ENCODE assay signal across 1 cellular context in the genomic region with DNA sequence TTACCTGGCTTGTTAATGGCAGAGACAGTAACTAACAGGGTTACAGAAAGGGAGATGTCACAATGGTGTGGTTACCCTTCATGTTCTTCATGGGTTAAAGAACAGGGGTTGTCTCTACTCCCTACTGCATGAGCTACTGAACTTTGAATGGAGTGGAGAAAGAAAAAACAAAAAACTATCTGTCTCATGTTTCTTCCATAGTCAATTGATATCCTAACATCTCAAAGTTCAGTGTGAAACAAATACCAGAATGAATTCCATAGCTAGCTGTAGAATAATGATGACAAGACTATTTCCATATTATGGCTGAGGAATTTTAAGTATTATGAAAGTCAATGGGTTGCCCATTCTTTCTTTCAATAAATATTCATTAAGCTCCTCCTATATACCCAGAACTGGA.
A peak's percentile ranks its signal among the peaks of the same experiment; 100 is the strongest.
TF ChIP-seq lines count a peak whose summit lies in the region.

No MANE protein-coding gene starts in this region.

TF ChIP-seq in HepG2, 621 proteins besides CTCF, POLR2A, EP300 and RAD21 (continued from another document and continues in another):
- peak; percentile 66 for TF ChIP-seq ARID5B (CRISPR knock-in tag; IDR thresholded peaks at IDR 0.05)
- no peak for TF ChIP-seq CCDC6 (CRISPR knock-in tag; IDR thresholded peaks at IDR 0.05)
- no peak for TF ChIP-seq ZBTB26 (CRISPR knock-in tag; IDR thresholded peaks at IDR 0.05; ENCODE audit: borderline replicate concordance)
- TF ChIP-seq ZFX (CRISPR knock-in tag; IDR thresholded peaks at IDR 0.05; ENCODE audit: low read depth), result no peak
- TF ChIP-seq SOX5 (CRISPR knock-in tag; IDR thresholded peaks at IDR 0.05; ENCODE audit: borderline replicate concordance), result peak; percentile 55; the same call in 1 of the 2 replicates
- TF ChIP-seq DMAP1 (CRISPR knock-in tag; IDR thresholded peaks at IDR 0.05), result no peak
- peak; percentile 78; the same call in 1 of the 2 replicates for TF ChIP-seq NCOR1 (IDR thresholded peaks at IDR 0.05; ENCODE audit: borderline replicate concordance, low read length)
- TF ChIP-seq TRIM24 (CRISPR knock-in tag; IDR thresholded peaks at IDR 0.05), result no peak
- no peak for TF ChIP-seq ZNF292 (CRISPR knock-in tag; IDR thresholded peaks at IDR 0.05; ENCODE audit: borderline replicate concordance, low read depth)
- TF ChIP-seq CHD4 (IDR thresholded peaks at IDR 0.05; ENCODE audit: borderline replicate concordance, low read length), result no peak
- TF ChIP-seq MIER2 (CRISPR knock-in tag; IDR thresholded peaks at IDR 0.05), result no peak
- no peak for TF ChIP-seq FIP1L1 (IDR thresholded peaks at IDR 0.05; ENCODE audit: borderline replicate concordance, insufficient read depth, low read depth, low read length)
- no peak for TF ChIP-seq HINFP (CRISPR knock-in tag; IDR thresholded peaks at IDR 0.05; ENCODE audit: low read depth)
- no peak for TF ChIP-seq TFDP2 (CRISPR knock-in tag; IDR thresholded peaks at IDR 0.05)
- no peak for TF ChIP-seq MBNL3 (CRISPR knock-in tag; conservative IDR thresholded peaks at IDR 0.05)
- TF ChIP-seq ZSCAN30 (CRISPR knock-in tag; IDR thresholded peaks at IDR 0.05), result no peak
- no peak for TF ChIP-seq ZFP37 (CRISPR knock-in tag; IDR thresholded peaks at IDR 0.05; ENCODE audit: borderline replicate concordance)
- TF ChIP-seq GATAD1 (CRISPR knock-in tag; IDR thresholded peaks at IDR 0.05), result no peak
- no peak for TF ChIP-seq IRF9 (CRISPR knock-in tag; IDR thresholded peaks at IDR 0.05; ENCODE audit: borderline replicate concordance)
- TF ChIP-seq, protein P1, sequence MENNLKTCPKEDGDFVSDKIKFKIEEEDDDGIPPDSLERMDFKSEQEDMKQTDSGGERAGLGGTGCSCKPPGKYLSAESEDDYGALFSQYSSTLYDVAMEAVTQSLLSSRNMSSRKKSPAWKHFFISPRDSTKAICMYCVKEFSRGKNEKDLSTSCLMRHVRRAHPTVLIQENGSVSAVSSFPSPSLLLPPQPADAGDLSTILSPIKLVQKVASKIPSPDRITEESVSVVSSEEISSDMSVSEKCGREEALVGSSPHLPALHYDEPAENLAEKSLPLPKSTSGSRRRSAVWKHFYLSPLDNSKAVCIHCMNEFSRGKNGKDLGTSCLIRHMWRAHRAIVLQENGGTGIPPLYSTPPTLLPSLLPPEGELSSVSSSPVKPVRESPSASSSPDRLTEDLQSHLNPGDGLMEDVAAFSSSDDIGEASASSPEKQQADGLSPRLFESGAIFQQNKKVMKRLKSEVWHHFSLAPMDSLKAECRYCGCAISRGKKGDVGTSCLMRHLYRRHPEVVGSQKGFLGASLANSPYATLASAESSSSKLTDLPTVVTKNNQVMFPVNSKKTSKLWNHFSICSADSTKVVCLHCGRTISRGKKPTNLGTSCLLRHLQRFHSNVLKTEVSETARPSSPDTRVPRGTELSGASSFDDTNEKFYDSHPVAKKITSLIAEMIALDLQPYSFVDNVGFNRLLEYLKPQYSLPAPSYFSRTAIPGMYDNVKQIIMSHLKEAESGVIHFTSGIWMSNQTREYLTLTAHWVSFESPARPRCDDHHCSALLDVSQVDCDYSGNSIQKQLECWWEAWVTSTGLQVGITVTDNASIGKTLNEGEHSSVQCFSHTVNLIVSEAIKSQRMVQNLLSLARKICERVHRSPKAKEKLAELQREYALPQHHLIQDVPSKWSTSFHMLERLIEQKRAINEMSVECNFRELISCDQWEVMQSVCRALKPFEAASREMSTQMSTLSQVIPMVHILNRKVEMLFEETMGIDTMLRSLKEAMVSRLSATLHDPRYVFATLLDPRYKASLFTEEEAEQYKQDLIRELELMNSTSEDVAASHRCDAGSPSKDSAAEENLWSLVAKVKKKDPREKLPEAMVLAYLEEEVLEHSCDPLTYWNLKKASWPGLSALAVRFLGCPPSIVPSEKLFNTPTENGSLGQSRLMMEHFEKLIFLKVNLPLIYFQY (CRISPR knock-in tag; IDR thresholded peaks at IDR 0.05; ENCODE audit: borderline replicate concordance), result no peak
- TF ChIP-seq ZNF720 (CRISPR knock-in tag; IDR thresholded peaks at IDR 0.05), result no peak
- TF ChIP-seq XRCC5 (optimal IDR thresholded peaks at IDR 0.05; ENCODE audit: low read length), result no peak
- no peak for TF ChIP-seq ZNF430 (CRISPR knock-in tag; IDR thresholded peaks at IDR 0.05)
- TF ChIP-seq JUND (CRISPR knock-in tag; IDR thresholded peaks at IDR 0.05), result no peak
- TF ChIP-seq FOXC1 (CRISPR knock-in tag; IDR thresholded peaks at IDR 0.05; ENCODE audit: borderline replicate concordance), result no peak
- TF ChIP-seq SMARCC2 (IDR thresholded peaks at IDR 0.05), result no peak
- TF ChIP-seq, protein P2, sequence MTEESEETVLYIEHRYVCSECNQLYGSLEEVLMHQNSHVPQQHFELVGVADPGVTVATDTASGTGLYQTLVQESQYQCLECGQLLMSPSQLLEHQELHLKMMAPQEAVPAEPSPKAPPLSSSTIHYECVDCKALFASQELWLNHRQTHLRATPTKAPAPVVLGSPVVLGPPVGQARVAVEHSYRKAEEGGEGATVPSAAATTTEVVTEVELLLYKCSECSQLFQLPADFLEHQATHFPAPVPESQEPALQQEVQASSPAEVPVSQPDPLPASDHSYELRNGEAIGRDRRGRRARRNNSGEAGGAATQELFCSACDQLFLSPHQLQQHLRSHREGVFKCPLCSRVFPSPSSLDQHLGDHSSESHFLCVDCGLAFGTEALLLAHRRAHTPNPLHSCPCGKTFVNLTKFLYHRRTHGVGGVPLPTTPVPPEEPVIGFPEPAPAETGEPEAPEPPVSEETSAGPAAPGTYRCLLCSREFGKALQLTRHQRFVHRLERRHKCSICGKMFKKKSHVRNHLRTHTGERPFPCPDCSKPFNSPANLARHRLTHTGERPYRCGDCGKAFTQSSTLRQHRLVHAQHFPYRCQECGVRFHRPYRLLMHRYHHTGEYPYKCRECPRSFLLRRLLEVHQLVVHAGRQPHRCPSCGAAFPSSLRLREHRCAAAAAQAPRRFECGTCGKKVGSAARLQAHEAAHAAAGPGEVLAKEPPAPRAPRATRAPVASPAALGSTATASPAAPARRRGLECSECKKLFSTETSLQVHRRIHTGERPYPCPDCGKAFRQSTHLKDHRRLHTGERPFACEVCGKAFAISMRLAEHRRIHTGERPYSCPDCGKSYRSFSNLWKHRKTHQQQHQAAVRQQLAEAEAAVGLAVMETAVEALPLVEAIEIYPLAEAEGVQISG (CRISPR knock-in tag; IDR thresholded peaks at IDR 0.05), result no peak
- no peak for TF ChIP-seq GLI4 (CRISPR knock-in tag; IDR thresholded peaks at IDR 0.05; ENCODE audit: borderline replicate concordance)
- no peak for TF ChIP-seq CBX2 (IDR thresholded peaks at IDR 0.05; ENCODE audit: low read depth, low read length)
- no peak for TF ChIP-seq CBX2 (CRISPR knock-in tag; IDR thresholded peaks at IDR 0.05; ENCODE audit: low read depth)
- no peak for TF ChIP-seq ZNF124 (CRISPR knock-in tag; IDR thresholded peaks at IDR 0.05)
- TF ChIP-seq STAG1 (CRISPR knock-in tag; IDR thresholded peaks at IDR 0.05), result no peak
- TF ChIP-seq ARID2 (CRISPR knock-in tag; IDR thresholded peaks at IDR 0.05; ENCODE audit: borderline replicate concordance), result no peak
- TF ChIP-seq MYNN (CRISPR knock-in tag; IDR thresholded peaks at IDR 0.05; ENCODE audit: low read depth), result no peak
- TF ChIP-seq NFATC3 (CRISPR knock-in tag; IDR thresholded peaks at IDR 0.05), result no peak
- peak; percentile 69; the same call in 1 of the 2 replicates for TF ChIP-seq ZNF644 (CRISPR knock-in tag; IDR thresholded peaks at IDR 0.05; ENCODE audit: low read depth)
- TF ChIP-seq, protein P3, sequence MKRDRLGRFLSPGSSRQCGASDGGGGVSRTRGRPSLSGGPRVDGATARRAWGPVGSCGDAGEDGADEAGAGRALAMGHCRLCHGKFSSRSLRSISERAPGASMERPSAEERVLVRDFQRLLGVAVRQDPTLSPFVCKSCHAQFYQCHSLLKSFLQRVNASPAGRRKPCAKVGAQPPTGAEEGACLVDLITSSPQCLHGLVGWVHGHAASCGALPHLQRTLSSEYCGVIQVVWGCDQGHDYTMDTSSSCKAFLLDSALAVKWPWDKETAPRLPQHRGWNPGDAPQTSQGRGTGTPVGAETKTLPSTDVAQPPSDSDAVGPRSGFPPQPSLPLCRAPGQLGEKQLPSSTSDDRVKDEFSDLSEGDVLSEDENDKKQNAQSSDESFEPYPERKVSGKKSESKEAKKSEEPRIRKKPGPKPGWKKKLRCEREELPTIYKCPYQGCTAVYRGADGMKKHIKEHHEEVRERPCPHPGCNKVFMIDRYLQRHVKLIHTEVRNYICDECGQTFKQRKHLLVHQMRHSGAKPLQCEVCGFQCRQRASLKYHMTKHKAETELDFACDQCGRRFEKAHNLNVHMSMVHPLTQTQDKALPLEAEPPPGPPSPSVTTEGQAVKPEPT (CRISPR knock-in tag; IDR thresholded peaks at IDR 0.05; ENCODE audit: low read depth), result no peak
